18 cellular contexts compared by ENCODE assay signal in genomic region chr16:85782476-85782875, GRCh38. TPM values are rescaled to one million over a fixed set of nuclear protein-coding genes. Genes with fewer than 3 reads are reported as not detected.
A peak's percentile ranks its signal among the peaks of the same experiment; 100 is the strongest.
DNase-seq lines count a peak whose midpoint lies in the region; ATAC-seq and TF ChIP-seq lines count a peak whose summit lies in the region.
"Had no signal": no experiment of that assay in that cellular context is flagged by ENCODE, and none has a peak within 500 bp of the region (broad histone marks: within the 10 kb centered on the region; RNA-seq: fewer than 3 reads in every experiment).

No MANE protein-coding gene starts in this region.

- H4K20me1 ChIP-seq in fibroblast of lung (ENCODE audit: control insufficient read depth, extremely low read depth, insufficient read depth, low read length) = no peaks in the 10 kb centered on the region

- TF ChIP-seq CTCF in fibroblast of lung (conservative IDR thresholded peaks at IDR 0.05 in 1 of 2, IDR thresholded peaks at IDR 0.05 in 1 of 2; ENCODE audit: low read depth in 1 of 2, low read length in 2 of 2) = peak in 1 of 2 donors; percentile 14
- no peak for TF ChIP-seq CTCF in sigmoid colon (IDR thresholded peaks at IDR 0.05)
- no peak for TF ChIP-seq CTCF in omental fat pad (IDR thresholded peaks at IDR 0.05)

- no peak overlapping the region for H3K9ac ChIP-seq in fibroblast of lung (ENCODE audit: insufficient read depth, low read length)

- ATAC-seq in HG02885 (IDR thresholded peaks at IDR 0.05; ENCODE audit: poor library complexity, unreplicated experiment) (no peak), omental fat pad (ENCODE audit: low FRiP score) (no peak)
- ATAC-seq: A549; activated CD8-positive, alpha-beta memory T cell treated with anti-CD3 and anti-CD28 coated beads, Interleukin-2, amount 10 ng/mL, durations not matched to agents 7 days and 5 days; HCT116 had no signal

- no peaks in the 10 kb centered on the region for H3K9me3 Mint-ChIP-seq in activated CD4-positive, alpha-beta T cell treated with anti-CD3 and anti-CD28 coated beads, Interleukin-2, amount 10 ng/mL, durations not matched to agents 7 days and 5 days
- H3K9me3 Mint-ChIP-seq: activated naive CD4-positive, alpha-beta T cell treated with anti-CD3 and anti-CD28 coated beads, Interleukin-2, amount 50 U/mL, for 24 hours; neural crest cell had no signal

- CTCF ChIA-PET in activated CD4-positive, alpha-beta T cell treated with anti-CD3 and anti-CD28 coated beads, Interleukin-2, amount 10 ng/mL, durations not matched to agents 7 days and 5 days (lab: Charles Lee) = no interaction called here

- H3K4me2 ChIP-seq in fibroblast of lung (ENCODE audit: extremely low read depth, insufficient read depth, low read length) = no peak overlapping the region
- H3K4me2 ChIP-seq: A549 had no signal

- H3K36me3 Mint-ChIP-seq in activated CD4-positive, alpha-beta T cell treated with anti-CD3 and anti-CD28 coated beads, Interleukin-2, amount 10 ng/mL, durations not matched to agents 7 days and 5 days (ENCODE audit: low read depth) = peaks cover 21% of the 10 kb centered on the region

- peak overlapping the region; percentile 50 for H3K27ac Mint-ChIP-seq in activated CD4-positive, alpha-beta T cell treated with anti-CD3 and anti-CD28 coated beads, Interleukin-2, amount 10 ng/mL, durations not matched to agents 7 days and 5 days
- H3K27ac Mint-ChIP-seq: activated CD8-positive, alpha-beta memory T cell treated with anti-CD3 and anti-CD28 coated beads, Interleukin-2, amount 10 ng/mL, durations not matched to agents 7 days and 5 days; activated naive CD4-positive, alpha-beta T cell treated with anti-CD3 and anti-CD28 coated beads, Interleukin-2, amount 50 U/mL, for 24 hours had no signal

- no peak for DNase-seq in activated CD4-positive, alpha-beta T cell treated with anti-CD3 and anti-CD28 coated beads, Interleukin-2, amount 10 ng/mL, durations not matched to agents 7 days and 5 days
- DNase-seq in activated CD4-positive, alpha-beta T cell treated with anti-CD3 and anti-CD28 coated beads for 1 hour = no peak
- DNase-seq in NOMO-1 treated with dmso at 0.1 percent for 144 hours (lab: John Stamatoyannopoulos, UW; ENCODE audit: unreplicated experiment) (peak; percentile 26), fibroblast of lung (ENCODE audit: low read depth in 2 of 2) (peak; percentile 40 to 51), sigmoid colon (no peak), activated gamma-delta T cell (lab: John Stamatoyannopoulos, UW) (no peak), omental fat pad (ENCODE audit: low spot score) (no peak)
- DNase-seq: activated CD8-positive, alpha-beta memory T cell treated with anti-CD3 and anti-CD28 coated beads, Interleukin-2, amount 10 ng/mL, durations not matched to agents 7 days and 5 days; Calu3; cortex of kidney; NK-92 treated with Interleukin-12 subunit alpha and Interleukin-12 subunit beta, amount 100 ng/mL, for 24 hours had no signal

- H3K27ac ChIP-seq in fibroblast of lung (ENCODE audit: insufficient read depth, low read length) = peak overlapping the region; percentile 58
- peak overlapping the region; percentile 46 to 61 (median 52) for H3K27ac ChIP-seq in sigmoid colon
- H3K27ac ChIP-seq: A549, VCaP had no signal

- H3K27me3 Mint-ChIP-seq in activated CD4-positive, alpha-beta T cell treated with anti-CD3 and anti-CD28 coated beads, Interleukin-2, amount 10 ng/mL, durations not matched to agents 7 days and 5 days = no peaks in the 10 kb centered on the region
- H3K27me3 Mint-ChIP-seq: activated CD8-positive, alpha-beta memory T cell treated with anti-CD3 and anti-CD28 coated beads, Interleukin-2, amount 10 ng/mL, durations not matched to agents 7 days and 5 days; activated naive CD4-positive, alpha-beta T cell treated with anti-CD3 and anti-CD28 coated beads, Interleukin-2, amount 50 U/mL, for 24 hours had no signal

- no peak overlapping the region for H3K4me3 ChIP-seq in fibroblast of lung (replicated peaks in 1 of 4; ENCODE audit: control extremely low read depth in 1 of 4, insufficient read depth in 1 of 4, low read depth in 3 of 4, low read length in 4 of 4)
- no peak overlapping the region for H3K4me3 ChIP-seq in sigmoid colon
- H3K4me3 ChIP-seq: A549, lung had no signal

- no peak for TF ChIP-seq POLR2A in sigmoid colon (IDR thresholded peaks at IDR 0.05)

- POLR2A ChIA-PET in activated CD4-positive, alpha-beta T cell treated with anti-CD3 and anti-CD28 coated beads, Interleukin-2, amount 10 ng/mL, durations not matched to agents 7 days and 5 days (lab: Charles Lee) = no interaction called here

- H3K9me3 ChIP-seq in fibroblast of lung (ENCODE audit: control insufficient read depth, insufficient read depth, low read depth, low read length) (no peaks in the 10 kb centered on the region), sigmoid colon (no peaks in the 10 kb centered on the region)
- H3K9me3 ChIP-seq: A549 had no signal

- H2AFZ ChIP-seq in fibroblast of lung (ENCODE audit: low read length) = no peak overlapping the region

- 90 to 92% methylated on average over 5 of the region's 5 CpGs for WGBS in sigmoid colon, 2 donors

- H3K4me1 ChIP-seq in fibroblast of lung (ENCODE audit: control insufficient read depth, extremely low read depth, insufficient read depth, low read length) (peaks cover 10% of the 10 kb centered on the region), sigmoid colon (peaks cover 0 to 19% (median 15%) of the 10 kb centered on the region in 4 donors)
- H3K4me1 ChIP-seq: A549 had no signal

- peaks cover 26% of the 10 kb centered on the region for H3K36me3 ChIP-seq in fibroblast of lung (ENCODE audit: control insufficient read depth, insufficient read depth, low read length)
- H3K36me3 ChIP-seq in sigmoid colon = peaks cover 8 to 58% (median 45%) of the 10 kb centered on the region in 4 donors

- H3K79me2 ChIP-seq in fibroblast of lung (ENCODE audit: control insufficient read depth, insufficient read depth, low read length) = peaks cover 17% of the 10 kb centered on the region

- intact Hi-C loops in sigmoid colon (cut with DNase I) = no loop called here

- H3K27me3 ChIP-seq in fibroblast of lung (ENCODE audit: control insufficient read depth, insufficient read depth, low read length) (no peaks in the 10 kb centered on the region), sigmoid colon (no peaks in the 10 kb centered on the region)

- TF ChIP-seq EP300 in sigmoid colon (IDR thresholded peaks at IDR 0.05) = no peak

- H3K4me3 Mint-ChIP-seq in activated CD4-positive, alpha-beta T cell treated with anti-CD3 and anti-CD28 coated beads, Interleukin-2, amount 10 ng/mL, durations not matched to agents 7 days and 5 days = no peak overlapping the region
- H3K4me3 Mint-ChIP-seq: activated CD8-positive, alpha-beta memory T cell treated with anti-CD3 and anti-CD28 coated beads, Interleukin-2, amount 10 ng/mL, durations not matched to agents 7 days and 5 days; activated naive CD4-positive, alpha-beta T cell treated with anti-CD3 and anti-CD28 coated beads, Interleukin-2, amount 50 U/mL, for 24 hours; neural crest cell had no signal

- no peaks in the 10 kb centered on the region for H3K4me1 Mint-ChIP-seq in activated CD4-positive, alpha-beta T cell treated with anti-CD3 and anti-CD28 coated beads, Interleukin-2, amount 10 ng/mL, durations not matched to agents 7 days and 5 days
- H3K4me1 Mint-ChIP-seq: neural crest cell had no signal

RNA-seq across cellular contexts. Expression of gene EMC8, which starts 16.9 kb away (rescaled TPM):
- total RNA-seq in activated CD4-positive, alpha-beta T cell treated with anti-CD3 and anti-CD28 coated beads, Interleukin-2, amount 10 ng/mL, durations not matched to agents 7 days and 5 days = 10 to 100 TPM; 24.0 to 27.6 TPM
- total RNA-seq in fibroblast of lung = 22.6 and 25.1 TPM in 2 replicates
- polyA plus RNA-seq in fibroblast of lung = 25.9 and 35.1 TPM in 2 replicates
- 21.4 and 32.5 TPM in 2 replicates for polyA plus RNA-seq in fibroblast of lung (2012)
- 26.6 and 103 TPM in 2 replicates for polyA minus RNA-seq in fibroblast of lung (ENCODE audit: low replicate concordance)
- 10 to 100 TPM; 23.2 to 38.8 (median 28.9) TPM for total RNA-seq in sigmoid colon
- polyA plus RNA-seq in sigmoid colon = 10 to 100 TPM; 13.8 to 23.7 (median 16.0) TPM
- total RNA-seq in omental fat pad = 10 to 100 TPM; 22.2 to 39.0 (median 27.3) TPM

RNA-seq across cellular contexts. Expression of gene COX4I1, which starts 17.0 kb away (rescaled TPM):
- total RNA-seq in activated CD4-positive, alpha-beta T cell treated with anti-CD3 and anti-CD28 coated beads, Interleukin-2, amount 10 ng/mL, durations not matched to agents 7 days and 5 days = 100 to 1,000 TPM; 461 to 486 TPM
- total RNA-seq in fibroblast of lung (442 and 484 TPM in 2 replicates), sigmoid colon (100 to 1,000 TPM; 700 to 868 (median 716) TPM), omental fat pad (100 to 1,000 TPM; 379 to 637 (median 462) TPM)
- polyA plus RNA-seq in fibroblast of lung (597 and 653 TPM in 2 replicates), sigmoid colon (1,000 to 10,000 TPM; 1,379 to 1,922 (median 1,756) TPM)
- polyA plus RNA-seq in fibroblast of lung (2012) = 682 and 746 TPM in 2 replicates
- 141 and 213 TPM in 2 replicates for polyA minus RNA-seq in fibroblast of lung (ENCODE audit: low replicate concordance)

RNA-seq across cellular contexts. Expression of gene C16orf74, which starts 31.6 kb away (rescaled TPM):
- total RNA-seq in activated CD4-positive, alpha-beta T cell treated with anti-CD3 and anti-CD28 coated beads, Interleukin-2, amount 10 ng/mL, durations not matched to agents 7 days and 5 days = 1 to 10 TPM; 1.6 to 1.7 TPM
- total RNA-seq in fibroblast of lung = 5.4 and 6.4 TPM in 2 replicates
- 3.2 and 4.6 TPM in 2 replicates for polyA plus RNA-seq in fibroblast of lung
- 8.0 and 9.6 TPM in 2 replicates for polyA plus RNA-seq in fibroblast of lung (2012)
- 0.35 and 2.3 TPM in 2 replicates for polyA minus RNA-seq in fibroblast of lung (ENCODE audit: low replicate concordance)
- total RNA-seq in sigmoid colon = 1 to 10 TPM in 3 of 4 donors, not detected in 1; 1.1 to 8.3 (median 1.4) TPM
- polyA plus RNA-seq in sigmoid colon = 1 to 10 TPM in 2 of 3 donors, under 1 TPM in 1; 0.60 to 8.1 (median 1.4) TPM
- 1 to 10 TPM; 1.1 to 3.5 (median 2.8) TPM for total RNA-seq in omental fat pad

Comparison
In these comparisons a context has a peak if more than half of its experiments do, and no peak if none do; other contexts are left out.
1. DNase-seq: peak in NOMO-1 treated with dmso at 0.1 percent for 144 hours (single experiment) and fibroblast of lung (2 of 2); none in activated CD4-positive, alpha-beta T cell treated with anti-CD3 and anti-CD28 coated beads, Interleukin-2, amount 10 ng/mL, durations not matched to agents 7 days and 5 days (single experiment), activated CD4-positive, alpha-beta T cell treated with anti-CD3 and anti-CD28 coated beads for 1 hour (single experiment), sigmoid colon (single experiment), activated gamma-delta T cell (single experiment) and omental fat pad (single experiment).